8 cellular contexts compared by ENCODE assay signal in genomic region chr20:62804021-62804631, GRCh38. TPM values are rescaled to one million over a fixed set of nuclear protein-coding genes. Genes with fewer than 3 reads are reported as not detected.
DNase-seq lines count a peak whose midpoint lies in the region; ATAC-seq and TF ChIP-seq lines count a peak whose summit lies in the region.

No MANE protein-coding gene starts in this region.

- H3K27me3 ChIP-seq in GM23248 (replicated peaks; ENCODE audit: insufficient read depth) (no peaks in the 10 kb centered on the region), kidney epithelial cell (ENCODE audit: control insufficient read depth, insufficient read depth, low read length) (no peaks in the 10 kb centered on the region), tibial artery (no peaks in the 10 kb centered on the region), foreskin keratinocyte (no peaks in the 10 kb centered on the region)

- H3K9me2 ChIP-seq in GM23248 (ENCODE audit: insufficient read depth): no peaks in the 10 kb centered on the region

- H3K9me3 ChIP-seq in GM23248 (ENCODE audit: low read depth) (no peaks in the 10 kb centered on the region), tibial artery (no peaks in the 10 kb centered on the region)

- WGBS in GM23248 (ENCODE audit: low coverage in 1 of 2, low lambda C conversion rate in 2 of 2, missing lambda C conversion rate in 2 of 2), 2 experiments: 28 to 33% methylated on average over 19 to 25 of the region's 25 CpGs

- intact Hi-C loops in tibial artery (cut with DNase I; ENCODE audit: low total_unique reads): loop anchor here (10.0 kb wide), 1 partner anchor 61 kb away; the partner anchor contains the start of gene TCFL5

- 0 out of 2 replicates have a peak overlapping the region, but pooled peaks have one; percentile 38 for H3K9ac ChIP-seq in GM23248

- DNase-seq in AG10803 (ENCODE audit: low read depth): no peak
- peak; percentile 60 for DNase-seq in GM23248
- DNase-seq in activated T-cell treated with anti-CD3 and anti-CD28 coated beads, Interleukin-2, amount 50 U/mL, for 72 hours: no peak
- no peak for DNase-seq in kidney epithelial cell (ENCODE audit: low read depth)
- DNase-seq in tibial artery: no peak
- DNase-seq in kidney tubule cell (ENCODE audit: low spot score): no peak
- no peak for DNase-seq in NCI-H446 treated with DMSO at 0.1 percent for 48 hours (lab: John Stamatoyannopoulos, UW)
- no peak for DNase-seq in foreskin keratinocyte

- no peaks in the 10 kb centered on the region for H3K27me3 Mint-ChIP-seq in activated T-cell treated with anti-CD3 and anti-CD28 coated beads, Interleukin-2, amount 50 U/mL, for 72 hours (ENCODE audit: low read depth)

- H3K27ac Mint-ChIP-seq in activated T-cell treated with anti-CD3 and anti-CD28 coated beads, Interleukin-2, amount 50 U/mL, for 72 hours: peak overlapping the region; percentile 96

- peaks cover 36% of the 10 kb centered on the region for H3K79me2 ChIP-seq in GM23248 (ENCODE audit: insufficient read depth)

- no peaks in the 10 kb centered on the region for H3K9me3 Mint-ChIP-seq in activated T-cell treated with anti-CD3 and anti-CD28 coated beads, Interleukin-2, amount 50 U/mL, for 72 hours

- H3K4me3 Mint-ChIP-seq in activated T-cell treated with anti-CD3 and anti-CD28 coated beads, Interleukin-2, amount 50 U/mL, for 72 hours: peak overlapping the region; percentile 92 to 97

- peak overlapping the region; percentile 80 for H3K4me3 ChIP-seq in AG10803 (ENCODE audit: low read length)
- peak overlapping the region; percentile 89 for H3K4me3 ChIP-seq in GM23248
- H3K4me3 ChIP-seq in kidney epithelial cell (ENCODE audit: low read depth, low read length): peak overlapping the region; percentile 64
- peak overlapping the region; percentile 84 to 92 for H3K4me3 ChIP-seq in tibial artery

- peaks cover 36% of the 10 kb centered on the region for H3K4me1 Mint-ChIP-seq in activated T-cell treated with anti-CD3 and anti-CD28 coated beads, Interleukin-2, amount 50 U/mL, for 72 hours (ENCODE audit: low read depth)

- no peaks in the 10 kb centered on the region for H4K20me1 ChIP-seq in GM23248 (ENCODE audit: insufficient read depth)

- H3F3A ChIP-seq in GM23248 (ENCODE audit: insufficient read depth): peaks cover 26% of the 10 kb centered on the region; the same call in 1 of the 2 replicates

- H3K36me3 Mint-ChIP-seq in activated T-cell treated with anti-CD3 and anti-CD28 coated beads, Interleukin-2, amount 50 U/mL, for 72 hours (ENCODE audit: insufficient read depth in 2 of 2): peaks cover 2 to 5% of the 10 kb centered on the region in 2 donors

- H3K27ac ChIP-seq in GM23248: no peak overlapping the region
- peak overlapping the region; percentile 77 to 85 for H3K27ac ChIP-seq in tibial artery
- H3K27ac ChIP-seq in foreskin keratinocyte: no peak overlapping the region

- H3K4me2 ChIP-seq in GM23248 (ENCODE audit: unreplicated experiment): peak overlapping the region; percentile 51

- TF ChIP-seq CTCF in AG10803 (conservative IDR thresholded peaks at IDR 0.05; ENCODE audit: low read length) (peak; percentile 10; the same call in 1 of the 2 replicates), kidney epithelial cell (IDR thresholded peaks at IDR 0.05; ENCODE audit: insufficient read depth, low read length, poor library complexity, severe bottlenecking) (no peak), tibial artery (IDR thresholded peaks at IDR 0.05) (no peak), foreskin keratinocyte (conservative IDR thresholded peaks at IDR 0.05) (no peak)

- in situ Hi-C loops in GM23248 (cut with MboI): no loop called here

- H3K36me3 ChIP-seq in GM23248 (ENCODE audit: low read depth): peaks cover 12% of the 10 kb centered on the region; the same call in 1 of the 2 replicates
- H3K36me3 ChIP-seq in kidney epithelial cell (ENCODE audit: control insufficient read depth, insufficient read depth, low read length): no peaks in the 10 kb centered on the region
- peaks cover 20 to 49% (median 46%) of the 10 kb centered on the region in 3 donors for H3K36me3 ChIP-seq in tibial artery

- H3K4me1 ChIP-seq in GM23248 (ENCODE audit: insufficient read depth): peaks cover 14% of the 10 kb centered on the region
- H3K4me1 ChIP-seq in tibial artery: peaks cover 0 to 54% (median 26%) of the 10 kb centered on the region in 4 donors
- peaks cover 5% of the 10 kb centered on the region for H3K4me1 ChIP-seq in foreskin keratinocyte

- ATAC-seq in activated T-cell treated with anti-CD3 and anti-CD28 coated beads, Interleukin-2, amount 50 U/mL, for 72 hours (replicated peaks in 1 of 2): peak in 1 of 2 donors; percentile 5
- no peak for ATAC-seq in foreskin keratinocyte

- H2AFZ ChIP-seq in GM23248: peak overlapping the region; percentile 74

RNA-seq across cellular contexts. Expression of gene OGFR, which starts 0.5 kb away (rescaled TPM):
- 42.4 and 52.2 TPM in 2 replicates for total RNA-seq in GM23248 (2014; rRNA removed; shearing (Covaris generic))
- 9.7 and 9.9 TPM in 2 replicates for polyA plus RNA-seq in GM23248 (2016; fragmentation: Nextera tagmentation; extraction: Ambion mirVana)
- total RNA-seq in activated T-cell treated with anti-CD3 and anti-CD28 coated beads, Interleukin-2, amount 50 U/mL, for 72 hours: 10 to 100 TPM; 42.9 to 44.9 TPM
- 54.4 and 61.3 TPM in 2 replicates for total RNA-seq in kidney epithelial cell
- 45.2 and 46.3 TPM in 2 replicates for total RNA-seq in foreskin keratinocyte
- polyA plus RNA-seq in foreskin keratinocyte: 45.9 and 54.3 TPM in 2 replicates

RNA-seq across cellular contexts. Expression of gene MRGBP, which starts 7.9 kb away (rescaled TPM):
- total RNA-seq in GM23248 (2014; rRNA removed; shearing (Covaris generic)): 15.7 and 17.7 TPM in 2 replicates
- polyA plus RNA-seq in GM23248 (2016; fragmentation: Nextera tagmentation; extraction: Ambion mirVana) (18.7 and 19.8 TPM in 2 replicates), foreskin keratinocyte (20.5 and 23.1 TPM in 2 replicates)
- total RNA-seq in activated T-cell treated with anti-CD3 and anti-CD28 coated beads, Interleukin-2, amount 50 U/mL, for 72 hours: 10 to 100 TPM; 14.1 to 14.7 TPM
- total RNA-seq in kidney epithelial cell (15.1 and 19.8 TPM in 2 replicates), foreskin keratinocyte (25.3 and 26.5 TPM in 2 replicates)

RNA-seq across cellular contexts. Expression of gene COL9A3, which starts 12.7 kb away (rescaled TPM):
- not detected in 2 replicates for total RNA-seq in GM23248 (2014; rRNA removed; shearing (Covaris generic))
- 0.25 TPM in 1 of 2 replicates, not detected in the other for polyA plus RNA-seq in GM23248 (2016; fragmentation: Nextera tagmentation; extraction: Ambion mirVana)
- total RNA-seq in activated T-cell treated with anti-CD3 and anti-CD28 coated beads, Interleukin-2, amount 50 U/mL, for 72 hours: under 1 TPM; 0.31 to 0.46 TPM
- total RNA-seq in kidney epithelial cell: 5.4 and 10.4 TPM in 2 replicates
- total RNA-seq in foreskin keratinocyte: 10.1 and 10.8 TPM in 2 replicates
- 13.9 and 14.4 TPM in 2 replicates for polyA plus RNA-seq in foreskin keratinocyte

RNA-seq across cellular contexts. Expression of gene TCFL5, which starts 57.5 kb away (rescaled TPM):
- 17.5 and 18.5 TPM in 2 replicates for total RNA-seq in GM23248 (2014; rRNA removed; shearing (Covaris generic))
- polyA plus RNA-seq in GM23248 (2016; fragmentation: Nextera tagmentation; extraction: Ambion mirVana) (1.2 and 1.7 TPM in 2 replicates), foreskin keratinocyte (7.5 and 10.1 TPM in 2 replicates)
- total RNA-seq in activated T-cell treated with anti-CD3 and anti-CD28 coated beads, Interleukin-2, amount 50 U/mL, for 72 hours: 1 to 10 TPM; 4.4 to 4.9 TPM
- total RNA-seq in kidney epithelial cell (4.3 and 5.4 TPM in 2 replicates), foreskin keratinocyte (13.6 and 15.8 TPM in 2 replicates)

Comparison
In these comparisons a context has a peak if more than half of its experiments do, and no peak if none do; other contexts are left out.
1. H3K27ac ChIP-seq: peak in tibial artery (2 of 2); none in GM23248 (single experiment) and foreskin keratinocyte (single experiment).
2. Peak in every context shown above with its lines, with median percentiles within 50 percentile points of each other: H3K4me3 ChIP-seq.